Comparison of ENCODE assay signal across 28 cellular contexts in genomic region chr16:12336158-12336557, GRCh38.
DNase-seq lines count a peak whose midpoint lies in the region; ATAC-seq and TF ChIP-seq lines count a peak whose summit lies in the region.
"Had no signal": no experiment of that assay in that cellular context is flagged by ENCODE, and none has a peak within 500 bp of the region (broad histone marks: within the 10 kb centered on the region; RNA-seq: fewer than 3 reads in every experiment).

No MANE protein-coding gene starts in this region.

- no peak overlapping the region for H3K27ac Mint-ChIP-seq in progenitor cell of endocrine pancreas
- H3K27ac Mint-ChIP-seq: IgD-negative memory B cell had no signal

- H3K36me3 ChIP-seq in heart right ventricle: no peaks in the 10 kb centered on the region
- no peaks in the 10 kb centered on the region for H3K36me3 ChIP-seq in psoas muscle (ENCODE audit: insufficient read depth in 1 of 2, low read depth in 1 of 2)

- no peaks in the 10 kb centered on the region for H3K9me3 Mint-ChIP-seq in progenitor cell of endocrine pancreas (ENCODE audit: low read depth)
- H3K9me3 Mint-ChIP-seq: IgD-negative memory B cell had no signal

- intact Hi-C loops in heart right ventricle (cut with DNase I) (loop anchor here in 3 of 10 donors (10.0 kb wide), 3 partner anchors 51 to 241 kb away; no protein-coding TSS in a partner anchor), psoas muscle (cut with DNase I) (loop anchor here in 1 of 2 donors (2.0 kb wide), 1 partner anchor 241 kb away; no protein-coding TSS in a partner anchor)

- H3K27me3 ChIP-seq in heart right ventricle: no peaks in the 10 kb centered on the region
- H3K27me3 ChIP-seq in psoas muscle (ENCODE audit: insufficient read depth in 3 of 3, low read length in 2 of 3): no peaks in the 10 kb centered on the region

- WGBS in heart right ventricle, 2 donors: 49 to 67% methylated on average over 7 of the region's 7 CpGs
- 31 to 38% (median 36%) methylated on average over 7 of the region's 7 CpGs for WGBS in psoas muscle, 3 donors

- H3K36me3 Mint-ChIP-seq in progenitor cell of endocrine pancreas (ENCODE audit: insufficient read depth): no peaks in the 10 kb centered on the region

- H3K4me3 ChIP-seq in heart right ventricle: no peak overlapping the region
- no peak overlapping the region for H3K4me3 ChIP-seq in psoas muscle
- H3K4me3 ChIP-seq: GM12878, GM23248 had no signal

- H3K4me3 Mint-ChIP-seq in progenitor cell of endocrine pancreas (ENCODE audit: low read depth): no peak overlapping the region
- H3K4me3 Mint-ChIP-seq: IgD-negative memory B cell had no signal

- ATAC-seq in heart right ventricle (peak; percentile 76 to 95 (median 87)), psoas muscle (peak; percentile 62 to 81 (median 72))
- ATAC-seq: GM12878, Panc1 had no signal

- no peaks in the 10 kb centered on the region for H3K4me1 Mint-ChIP-seq in progenitor cell of endocrine pancreas (ENCODE audit: low read depth)

- H3K4me1 ChIP-seq in heart right ventricle: peaks cover 0 to 31% (median 17%) of the 10 kb centered on the region in 9 donors
- H3K4me1 ChIP-seq in psoas muscle: peaks cover 11% of the 10 kb centered on the region

- DNase-seq in NCI-H1105 treated with DMSO at 0.1 percent for 48 hours (lab: John Stamatoyannopoulos, UW) (peak; percentile 35), NCI-H1105 (lab: John Stamatoyannopoulos, UW) (no peak), DMS79 treated with DMSO at 0.1 percent for 48 hours (lab: John Stamatoyannopoulos, UW) (peak; percentile 31), heart right ventricle (peak; percentile 26 to 66), psoas muscle (no peak), progenitor cell of endocrine pancreas (ENCODE audit: low spot score, unreplicated experiment) (no peak)
- DNase-seq in stimulated activated CD4-positive, alpha-beta T cell treated with anti-CD3 and anti-CD28 coated beads, Interleukin-12 subunit alpha, Interleukin-12 subunit beta, amount 100 ng/mL, for 4 hours: no peak
- DNase-seq: 8988T, Calu3, DMS53, EL, GDM1, GM23248, H7, MM.1S, NCI-H1417 treated with DMSO at 0.1 percent for 48 hours, NCI-H1694 treated with DMSO at 0.1 percent for 48 hours, NCI-H2081, NCI-H2171 treated with DMSO at 0.1 percent for 48 hours, NCI-H345, NCI-H524, NCI-H748 treated with DMSO at 0.1 percent for 48 hours, SK-N-SH had no signal

- H3K27me3 Mint-ChIP-seq in progenitor cell of endocrine pancreas: peaks cover 4% of the 10 kb centered on the region
- H3K27me3 Mint-ChIP-seq: IgD-negative memory B cell had no signal

- TF ChIP-seq CTCF in heart right ventricle (IDR thresholded peaks at IDR 0.05) (no peak), psoas muscle (IDR thresholded peaks at IDR 0.05) (no peak), progenitor cell of endocrine pancreas (IDR thresholded peaks at IDR 0.05; ENCODE audit: unreplicated experiment) (no peak)

- H3K9me3 ChIP-seq in heart right ventricle (no peaks in the 10 kb centered on the region), psoas muscle (no peaks in the 10 kb centered on the region)
- H3K9me3 ChIP-seq: SK-N-SH had no signal

- H3K27ac ChIP-seq in heart right ventricle (peak overlapping the region; percentile 28 to 86 (median 62)), psoas muscle (no peak overlapping the region)
- H3K27ac ChIP-seq: GM23248, HL-60, KMS-11 had no signal

Comparison
In these comparisons a context has a peak if more than half of its experiments do, and no peak if none do; other contexts are left out.
1. DNase-seq: peak in NCI-H1105 treated with DMSO at 0.1 percent for 48 hours (single experiment), DMS79 treated with DMSO at 0.1 percent for 48 hours (single experiment) and heart right ventricle (2 of 2); none in NCI-H1105 (single experiment), psoas muscle (0 of 2), stimulated activated CD4-positive, alpha-beta T cell treated with anti-CD3 and anti-CD28 coated beads, Interleukin-12 subunit alpha, Interleukin-12 subunit beta, amount 100 ng/mL, for 4 hours (single experiment) and progenitor cell of endocrine pancreas (single experiment).